1 cellular context compared by ENCODE assay signal in the genomic region with DNA sequence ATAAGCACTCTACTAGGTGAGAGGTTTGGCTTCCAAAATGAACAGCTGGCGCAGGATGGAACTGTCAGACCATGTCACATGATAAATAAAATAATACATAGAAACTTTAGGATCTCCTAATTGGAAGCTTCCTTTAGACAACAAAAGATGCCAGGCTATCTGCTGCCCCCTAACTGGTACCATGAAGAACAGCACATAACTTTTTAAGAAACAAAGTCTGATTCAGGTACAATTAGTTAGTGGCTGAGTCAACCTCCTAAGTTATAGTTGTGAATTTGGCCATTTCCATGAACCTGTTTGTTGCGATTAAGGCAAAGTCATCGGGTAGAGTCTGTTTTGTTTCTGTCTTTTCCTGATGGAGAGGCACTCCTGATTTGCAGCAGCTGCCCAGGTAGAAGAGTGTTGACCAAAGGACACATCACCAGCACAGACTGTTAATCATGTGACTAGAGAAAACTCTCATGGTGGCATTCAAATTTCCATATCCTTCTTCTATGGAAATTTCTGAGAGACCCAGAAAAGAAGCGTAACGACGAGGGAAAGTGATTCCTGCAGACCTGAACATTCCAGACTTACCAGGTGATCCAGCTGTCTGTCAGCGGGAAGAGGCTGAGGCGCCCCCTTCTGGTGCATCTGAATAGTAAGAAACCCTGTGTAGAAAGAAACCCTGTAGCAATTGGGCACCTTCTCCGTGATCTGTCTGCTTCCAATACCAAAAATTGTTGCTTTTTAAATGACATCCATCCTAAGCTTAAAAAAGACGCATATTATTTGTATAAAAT.
TF ChIP-seq lines count a peak whose summit lies in the region.

No MANE protein-coding gene starts in this region.

TF ChIP-seq in H1, 55 proteins besides CTCF, POLR2A, EP300 and RAD21 (continued from another document):
- TF ChIP-seq RNF2 (IDR thresholded peaks at IDR 0.05; ENCODE audit: borderline replicate concordance, low read depth, low read length, missing control alignments, poor library complexity, severe bottlenecking) (no peak), JUND (IDR thresholded peaks at IDR 0.05; ENCODE audit: low read length) (peak; percentile 19; the same call in 1 of the 2 replicates), GTF2F1 (IDR thresholded peaks at IDR 0.05; ENCODE audit: borderline replicate concordance, low read depth, low read length) (no peak), SP4 (IDR thresholded peaks at IDR 0.05; ENCODE audit: low read length) (peak; percentile 59; the same call in 1 of the 2 replicates), SRF (IDR thresholded peaks at IDR 0.05; ENCODE audit: low read depth, low read length) (no peak), POU5F1 (IDR thresholded peaks at IDR 0.05; ENCODE audit: low read depth, low read length) (no peak), NRF1 (IDR thresholded peaks at IDR 0.05; ENCODE audit: low read depth, low read length) (no peak), RXRA (IDR thresholded peaks at IDR 0.05; ENCODE audit: insufficient read depth, low read depth, low read length) (no peak), HDAC2 (IDR thresholded peaks at IDR 0.05; ENCODE audit: borderline replicate concordance in 1 of 2, low read depth in 2 of 2, low read length in 2 of 2) (peak in 1 of 2 experiments; percentile 35; a peak in 1 of 4 replicates), TBP (IDR thresholded peaks at IDR 0.05; ENCODE audit: low read depth, low read length) (no peak), MAFK (IDR thresholded peaks at IDR 0.05; ENCODE audit: low read depth, low read length) (no peak), SUZ12 (IDR thresholded peaks at IDR 0.05; ENCODE audit: low read length) (no peak), TAF7 (optimal IDR thresholded peaks at IDR 0.05; ENCODE audit: borderline replicate concordance, low read depth, low read length) (no peak), SIX5 (IDR thresholded peaks at IDR 0.05; ENCODE audit: low read depth, low read length) (no peak)
- TF ChIP-seq, protein P1, sequence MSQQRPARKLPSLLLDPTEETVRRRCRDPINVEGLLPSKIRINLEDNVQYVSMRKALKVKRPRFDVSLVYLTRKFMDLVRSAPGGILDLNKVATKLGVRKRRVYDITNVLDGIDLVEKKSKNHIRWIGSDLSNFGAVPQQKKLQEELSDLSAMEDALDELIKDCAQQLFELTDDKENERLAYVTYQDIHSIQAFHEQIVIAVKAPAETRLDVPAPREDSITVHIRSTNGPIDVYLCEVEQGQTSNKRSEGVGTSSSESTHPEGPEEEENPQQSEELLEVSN (IDR thresholded peaks at IDR 0.05), result no peak
